ENCODE assay signal across 13 cellular contexts in the genomic region with DNA sequence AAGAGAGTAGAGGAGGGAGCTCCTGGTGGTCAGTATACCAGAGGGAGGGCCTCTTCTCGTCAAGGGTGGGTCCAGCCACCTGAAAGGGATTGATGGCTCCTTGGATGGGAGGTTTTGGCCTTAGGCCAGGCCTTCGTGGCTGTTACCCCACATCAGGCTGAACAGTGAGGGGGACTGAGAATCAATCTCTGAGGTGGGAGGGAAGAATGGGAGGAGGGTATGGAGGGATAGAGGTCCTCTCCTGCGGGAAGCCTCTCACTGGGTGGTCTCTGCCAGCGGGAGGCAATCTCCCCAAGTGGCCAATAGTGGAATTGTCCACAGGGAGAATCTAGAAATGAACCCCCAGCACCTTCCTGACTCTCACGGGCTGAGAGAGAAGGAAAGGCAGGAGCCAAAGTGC. TPM values are rescaled to one million over a fixed set of nuclear protein-coding genes. Genes with fewer than 3 reads are reported as not detected.
DNase-seq lines count a peak whose midpoint lies in the region; ATAC-seq and TF ChIP-seq lines count a peak whose summit lies in the region.
"Had no signal": no experiment of that assay in that cellular context is flagged by ENCODE, and none has a peak within 500 bp of the region (broad histone marks: within the 10 kb centered on the region; RNA-seq: fewer than 3 reads in every experiment).

No MANE protein-coding gene starts in this region.

- H3K36me3 Mint-ChIP-seq in type B pancreatic cell: no peaks in the 10 kb centered on the region
- H3K36me3 Mint-ChIP-seq: natural killer cell had no signal

- H3K4me3 ChIP-seq in RWPE2 (ENCODE audit: severe bottlenecking) (no peak overlapping the region), fibroblast of pulmonary artery (replicated peaks; ENCODE audit: low read depth, low read length) (no peak overlapping the region)
- H3K4me3 ChIP-seq: adrenal gland had no signal

- H3K9me3 ChIP-seq in RWPE2 (ENCODE audit: severe bottlenecking): no peaks in the 10 kb centered on the region
- H3K9me3 ChIP-seq: adrenal gland had no signal

- DNase-seq in RWPE2 (ENCODE audit: low spot score) (no peak), fibroblast of pulmonary artery (ENCODE audit: low read depth) (no peak), type B pancreatic cell (ENCODE audit: extremely low spot score, unreplicated experiment) (peak; percentile 43), NCI-H1694 treated with DMSO at 0.1 percent for 48 hours (lab: John Stamatoyannopoulos, UW) (no peak)
- DNase-seq: DMS79 treated with DMSO at 0.1 percent for 48 hours, erythroblast, natural killer cell, NCI-H2029 treated with DMSO at 0.1 percent for 48 hours, T-helper 2 cell had no signal

- no peaks in the 10 kb centered on the region for H3K27me3 ChIP-seq in RWPE2 (ENCODE audit: insufficient read depth, poor library complexity, severe bottlenecking)
- H3K27me3 ChIP-seq: adrenal gland had no signal

- H3K36me3 ChIP-seq in RWPE2 (ENCODE audit: low read depth): no peaks in the 10 kb centered on the region
- H3K36me3 ChIP-seq: adrenal gland had no signal

- H3K9me3 Mint-ChIP-seq in type B pancreatic cell: no peaks in the 10 kb centered on the region
- H3K9me3 Mint-ChIP-seq: natural killer cell had no signal

- no peak overlapping the region for H3K27ac Mint-ChIP-seq in type B pancreatic cell
- H3K27ac Mint-ChIP-seq: natural killer cell had no signal

- no peak overlapping the region for H3K4me3 Mint-ChIP-seq in type B pancreatic cell
- H3K4me3 Mint-ChIP-seq: natural killer cell had no signal

- H3K4me1 ChIP-seq in RWPE2 (ENCODE audit: insufficient read depth, poor library complexity, severe bottlenecking): peaks cover 10% of the 10 kb centered on the region
- H3K4me1 ChIP-seq: adrenal gland had no signal

- no peaks in the 10 kb centered on the region for H3K27me3 Mint-ChIP-seq in type B pancreatic cell

- peaks cover 15% of the 10 kb centered on the region for H3K4me1 Mint-ChIP-seq in type B pancreatic cell (ENCODE audit: unreplicated experiment)

- no peak for ATAC-seq in RWPE2 (ENCODE audit: low read depth)
- ATAC-seq in GM19455 (IDR thresholded peaks at IDR 0.05; ENCODE audit: unreplicated experiment): no peak
- no peak for ATAC-seq in HG03565 (IDR thresholded peaks at IDR 0.05; ENCODE audit: unreplicated experiment)
- ATAC-seq: natural killer cell had no signal

- H3K27ac ChIP-seq in RWPE2 (ENCODE audit: poor library complexity, severe bottlenecking): no peak overlapping the region
- H3K27ac ChIP-seq: adrenal gland had no signal

- peak; percentile 55 for TF ChIP-seq CTCF in GM12873 (IDR thresholded peaks at IDR 0.05; ENCODE audit: insufficient read depth, low read depth, low read length, missing control alignments)
- TF ChIP-seq CTCF in RWPE2 (IDR thresholded peaks at IDR 0.05; ENCODE audit: poor library complexity, severe bottlenecking): peak; percentile 13
- peak; percentile 39 for TF ChIP-seq CTCF in fibroblast of pulmonary artery (IDR thresholded peaks at IDR 0.05; ENCODE audit: low read length, missing control alignments)
- peak; percentile 65 for TF ChIP-seq CTCF in type B pancreatic cell (conservative IDR thresholded peaks at IDR 0.05)

RNA-seq across cellular contexts. Expression of a gene that starts 53.5 kb away (rescaled TPM):
- total RNA-seq in type B pancreatic cell (ENCODE audit: low replicate concordance): 3.9 and 4.0 TPM in 2 replicates

Comparison
In these comparisons a context has a peak if more than half of its experiments do, and no peak if none do; other contexts are left out.
1. CTCF ChIP-seq: peak in every context shown above with its lines; median percentile 65 in type B pancreatic cell; 55 in GM12873; 39 in fibroblast of pulmonary artery; 13 in RWPE2.